ENCODE assay signal across 25 cellular contexts in genomic region chr10:72765051-72765450, GRCh38.
A peak's percentile ranks its signal among the peaks of the same experiment; 100 is the strongest.
DNase-seq lines count a peak whose midpoint lies in the region; ATAC-seq, FAIRE-seq and TF ChIP-seq lines count a peak whose summit lies in the region.
"Had no signal": no experiment of that assay in that cellular context is flagged by ENCODE, and none has a peak within 500 bp of the region (broad histone marks: within the 10 kb centered on the region; RNA-seq: fewer than 3 reads in every experiment).

No MANE protein-coding gene starts in this region.

- H3K4me1 Mint-ChIP-seq in MCF 10A (ENCODE audit: insufficient read depth, unreplicated experiment) = peaks cover 25% of the 10 kb centered on the region

- H3K4me3 Mint-ChIP-seq in MCF 10A (ENCODE audit: unreplicated experiment) = no peak overlapping the region
- H3K4me3 Mint-ChIP-seq: CD4-positive, alpha-beta memory T cell had no signal

- no peaks in the 10 kb centered on the region for H3K27me3 ChIP-seq in breast epithelium
- no peaks in the 10 kb centered on the region for H3K27me3 ChIP-seq in RWPE2 (ENCODE audit: insufficient read depth, poor library complexity, severe bottlenecking)

- FAIRE-seq in urothelium cell line (lab: Jason Lieb, UNC) = no peak
- FAIRE-seq: G401.6, GM12892 had no signal

- no peak overlapping the region for H3K4me3 ChIP-seq in breast epithelium
- H3K4me3 ChIP-seq in RWPE2 (ENCODE audit: severe bottlenecking) = no peak overlapping the region
- no peak overlapping the region for H3K4me3 ChIP-seq in fibroblast of villous mesenchyme (ENCODE audit: low read depth, low read length)
- no peak overlapping the region for H3K4me3 ChIP-seq in coronary artery

- no peaks in the 10 kb centered on the region for H3K27me3 Mint-ChIP-seq in MCF 10A (ENCODE audit: insufficient read depth, unreplicated experiment)
- H3K27me3 Mint-ChIP-seq: CD4-positive, alpha-beta memory T cell had no signal

- TF ChIP-seq CTCF in MCF 10A (IDR thresholded peaks at IDR 0.05; ENCODE audit: unreplicated experiment) (no peak), breast epithelium (IDR thresholded peaks at IDR 0.05) (no peak), RWPE2 (IDR thresholded peaks at IDR 0.05; ENCODE audit: poor library complexity, severe bottlenecking) (no peak), fibroblast of villous mesenchyme (IDR thresholded peaks at IDR 0.05; ENCODE audit: insufficient read depth, low read depth, low read length) (no peak), coronary artery (IDR thresholded peaks at IDR 0.05) (no peak)

- H3K36me3 ChIP-seq in breast epithelium (no peaks in the 10 kb centered on the region), RWPE2 (ENCODE audit: low read depth) (peaks cover 11% of the 10 kb centered on the region)

- ATAC-seq in RWPE2 (ENCODE audit: low read depth) = no peak
- ATAC-seq in GM19035 (IDR thresholded peaks at IDR 0.05; ENCODE audit: unreplicated experiment) = no peak

- DNase-seq in MCF 10A (ENCODE audit: unreplicated experiment) = no peak
- DNase-seq in breast epithelium (ENCODE audit: low spot score in 2 of 2) = no peak
- DNase-seq in RWPE2 (ENCODE audit: low spot score) = no peak
- peak; percentile 68 for DNase-seq in fibroblast of villous mesenchyme (ENCODE audit: low read depth)
- no peak for DNase-seq in urothelium cell line (ENCODE audit: low spot score)
- DNase-seq in NCI-H1092 treated with DMSO at 0.1 percent for 48 hours (lab: John Stamatoyannopoulos, UW) = no peak
- DNase-seq in coronary artery (ENCODE audit: low spot score) = no peak
- DNase-seq: ACHN; C1 segment of cervical spinal cord; CD4-positive, alpha-beta memory T cell; COR-L47; DMS53; MV-4-11; NCI-H1105 treated with DMSO at 0.1 percent for 48 hours; NCI-H146; NCI-H1930; NCI-H2107; NCI-H524 treated with DMSO at 0.1 percent for 48 hours; NCI-H774; SK-N-SH had no signal

- H3K27ac Mint-ChIP-seq in MCF 10A (ENCODE audit: low read depth, unreplicated experiment) = peak overlapping the region; percentile 90
- H3K27ac Mint-ChIP-seq: CD4-positive, alpha-beta memory T cell had no signal

- H3K27ac ChIP-seq in breast epithelium (no peak overlapping the region), RWPE2 (ENCODE audit: poor library complexity, severe bottlenecking) (peak overlapping the region; percentile 60), coronary artery (no peak overlapping the region)
- H3K27ac ChIP-seq: 22Rv1, HL-60 had no signal

- H3K9me3 ChIP-seq in breast epithelium (no peaks in the 10 kb centered on the region), RWPE2 (ENCODE audit: severe bottlenecking) (peaks cover 3% of the 10 kb centered on the region)
- H3K9me3 ChIP-seq: SK-N-SH had no signal

- H3K4me1 ChIP-seq in breast epithelium (no peaks in the 10 kb centered on the region), RWPE2 (ENCODE audit: insufficient read depth, poor library complexity, severe bottlenecking) (peaks cover 16% of the 10 kb centered on the region)

- CTCF ChIA-PET in MCF 10A (lab: Yijun Ruan, JAX) = no interaction called here

- POLR2A ChIA-PET in MCF 10A (lab: Yijun Ruan, JAX) = interaction anchor here (0.7 kb wide), 1 partner anchor 38 kb away, joined by 3 read pairs; no protein-coding TSS in a partner anchor

- no peaks in the 10 kb centered on the region for H3K9me3 Mint-ChIP-seq in MCF 10A (ENCODE audit: unreplicated experiment)

- H3K36me3 Mint-ChIP-seq in MCF 10A (ENCODE audit: insufficient read depth, unreplicated experiment) = no peaks in the 10 kb centered on the region

- TF ChIP-seq POLR2A in breast epithelium (IDR thresholded peaks at IDR 0.05) = no peak

- BruUV-seq in MCF 10A (replicated peaks; lab: Mats Ljungman, UMichigan) = no TSS peak

- intact Hi-C loops in MCF 10A (cut with micrococcal nuclease) = no loop called here
- intact Hi-C loops in breast epithelium (cut with DNase I; ENCODE audit: low total_unique reads) = no loop called here
